1 cellular context compared by ENCODE assay signal in the genomic region with DNA sequence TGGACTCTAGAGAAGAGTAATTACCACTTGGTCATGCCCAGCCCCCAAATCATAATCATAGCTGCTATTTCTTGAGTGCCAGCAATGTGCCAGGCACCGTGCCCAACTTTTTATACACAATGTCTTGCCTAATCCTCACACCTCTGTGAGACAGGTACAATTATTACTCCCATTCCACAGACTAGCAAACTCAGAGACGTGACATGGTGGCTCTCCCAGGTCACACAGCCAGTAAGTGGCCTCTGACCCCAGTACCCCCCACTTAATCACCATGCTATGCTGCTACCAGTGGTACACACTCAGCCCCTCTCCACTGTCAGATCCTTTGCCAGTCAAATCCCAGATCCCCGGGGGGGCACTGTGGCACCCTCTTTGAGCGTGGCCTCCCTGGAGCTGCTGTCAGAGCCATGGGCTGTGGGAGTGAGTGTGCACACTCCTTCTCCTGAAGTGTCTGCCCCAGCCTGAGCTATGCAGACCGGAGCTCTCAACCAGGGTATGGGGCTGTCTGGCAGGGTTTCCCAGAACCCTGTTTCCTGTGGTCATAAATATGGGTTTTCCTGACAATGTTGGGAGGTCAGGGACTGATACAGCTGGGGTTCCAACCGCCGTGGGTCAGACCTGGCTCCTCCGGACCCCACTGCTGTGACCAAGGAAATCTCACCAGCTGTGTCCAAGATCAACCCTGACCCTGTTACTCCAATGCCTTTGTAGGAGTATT.
TF ChIP-seq lines count a peak whose summit lies in the region.

No MANE protein-coding gene starts in this region.

TF ChIP-seq in H1, 55 proteins besides CTCF, POLR2A, EP300 and RAD21 (continued from another document):
- no peak for TF ChIP-seq ATF2 (IDR thresholded peaks at IDR 0.05; ENCODE audit: low read length)
- TF ChIP-seq KDM4A (IDR thresholded peaks at IDR 0.05; ENCODE audit: low read depth, low read length, severe bottlenecking), result no peak
- TF ChIP-seq NANOG (IDR thresholded peaks at IDR 0.05; ENCODE audit: insufficient read depth, low read depth, low read length, poor library complexity, severe bottlenecking), result no peak
- TF ChIP-seq SAP30 (IDR thresholded peaks at IDR 0.05; ENCODE audit: insufficient read depth, insufficient replicate concordance, low read length), result no peak
- TF ChIP-seq CEBPB (IDR thresholded peaks at IDR 0.05; ENCODE audit: low read depth, low read length), result no peak
- TF ChIP-seq POLR2AphosphoS5 (IDR thresholded peaks at IDR 0.05; ENCODE audit: low read depth, low read length), result no peak
- no peak for TF ChIP-seq CHD7 (IDR thresholded peaks at IDR 0.05; ENCODE audit: insufficient replicate concordance, low read length)
- TF ChIP-seq, protein P1, sequence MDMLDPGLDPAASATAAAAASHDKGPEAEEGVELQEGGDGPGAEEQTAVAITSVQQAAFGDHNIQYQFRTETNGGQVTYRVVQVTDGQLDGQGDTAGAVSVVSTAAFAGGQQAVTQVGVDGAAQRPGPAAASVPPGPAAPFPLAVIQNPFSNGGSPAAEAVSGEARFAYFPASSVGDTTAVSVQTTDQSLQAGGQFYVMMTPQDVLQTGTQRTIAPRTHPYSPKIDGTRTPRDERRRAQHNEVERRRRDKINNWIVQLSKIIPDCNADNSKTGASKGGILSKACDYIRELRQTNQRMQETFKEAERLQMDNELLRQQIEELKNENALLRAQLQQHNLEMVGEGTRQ (IDR thresholded peaks at IDR 0.05; ENCODE audit: low read length), result no peak
- TF ChIP-seq BCL11A (IDR thresholded peaks at IDR 0.05; ENCODE audit: low read depth in 2 of 2, low read length in 2 of 2), result no peak
- no peak for TF ChIP-seq RFX5 (IDR thresholded peaks at IDR 0.05; ENCODE audit: borderline replicate concordance, low read depth, low read length)
- no peak for TF ChIP-seq MAFK (IDR thresholded peaks at IDR 0.05; ENCODE audit: low read depth, low read length)
TF ChIP-seq in H1: peak in this region for 0.
